Comparison of ENCODE assay signal across 16 cellular contexts in the genomic region with DNA sequence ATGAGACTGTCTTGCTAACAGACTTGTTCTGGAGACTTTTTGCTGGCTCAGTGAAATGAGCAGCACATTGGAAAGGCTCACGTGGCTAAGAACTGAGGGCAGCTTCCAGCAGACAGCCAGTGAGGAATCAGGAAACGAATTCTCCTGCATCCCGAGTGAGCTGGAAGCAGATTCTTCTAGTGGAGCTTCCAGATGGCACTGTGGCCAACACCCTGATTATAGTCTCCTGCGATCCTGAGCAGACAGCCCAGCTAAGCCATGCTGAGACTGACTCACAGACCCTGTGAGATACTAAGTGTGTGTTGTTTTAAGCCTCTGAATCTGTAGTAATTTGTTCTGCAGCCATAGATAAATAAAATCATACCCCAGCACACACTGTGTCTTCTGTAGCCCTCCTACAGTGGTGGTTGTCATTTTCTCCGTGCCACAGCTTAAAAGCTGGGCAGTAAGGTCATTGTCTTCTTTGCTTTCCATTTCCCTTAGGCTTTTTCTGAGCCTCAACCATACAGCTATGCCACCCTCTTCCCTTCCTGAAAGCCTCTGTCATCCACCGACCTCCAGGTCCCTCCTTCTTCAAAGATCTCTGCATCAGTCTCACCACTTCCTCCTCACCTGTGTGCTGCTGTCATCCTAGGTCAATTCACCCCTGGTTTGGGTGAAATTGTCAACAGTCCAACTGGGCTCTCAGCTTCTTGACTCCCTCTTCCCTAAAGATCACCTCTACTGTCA. TPM values are rescaled to one million over a fixed set of nuclear protein-coding genes. Genes with fewer than 3 reads are reported as not detected.
A peak's percentile ranks its signal among the peaks of the same experiment; 100 is the strongest.
DNase-seq lines count a peak whose midpoint lies in the region; ATAC-seq and TF ChIP-seq lines count a peak whose summit lies in the region.
"Had no signal": no experiment of that assay in that cellular context is flagged by ENCODE, and none has a peak within 500 bp of the region (broad histone marks: within the 10 kb centered on the region; RNA-seq: fewer than 3 reads in every experiment).

No MANE protein-coding gene starts in this region.

- no peak overlapping the region for H4K8ac ChIP-seq in mesenchymal stem cell (ENCODE audit: low read length)

- no peak for TF ChIP-seq EP300 in stomach (IDR thresholded peaks at IDR 0.05)

- intact Hi-C loops in stomach (cut with DNase I; ENCODE audit: low total_unique reads) = no loop called here

- no peak for TF ChIP-seq POLR2A in stomach (IDR thresholded peaks at IDR 0.05)

- H2AFZ ChIP-seq in mesenchymal stem cell (ENCODE audit: low read depth, low read length) = no peak overlapping the region

- CTCF ChIA-PET in AG04449 (lab: Yijun Ruan, JAX) = interaction anchor here (0.7 to 13.4 kb wide), 8 partner anchors 10 to 216 kb away, joined by 3 to 121 read pairs (median 4); no protein-coding TSS in a partner anchor

- no peak overlapping the region for H3K4me2 ChIP-seq in mesenchymal stem cell (ENCODE audit: low read length, poor library complexity, severe bottlenecking)
- H3K4me2 ChIP-seq: KMS-11 had no signal

- TF ChIP-seq CTCF in AG04449 (IDR thresholded peaks at IDR 0.05; ENCODE audit: insufficient read depth, low read length, missing control alignments) (no peak), stomach (IDR thresholded peaks at IDR 0.05) (no peak)

- H3K27ac ChIP-seq in mesenchymal stem cell (ENCODE audit: low read length, poor library complexity, severe bottlenecking) (no peak overlapping the region), stomach (no peak overlapping the region)
- H3K27ac ChIP-seq: KMS-11, thoracic aorta had no signal

- POLR2A ChIA-PET in AG04449 (lab: Yijun Ruan, JAX) = no interaction called here

- H2BK120ac ChIP-seq in mesenchymal stem cell (ENCODE audit: low read depth, low read length) = no peak overlapping the region

- no peak overlapping the region for H3K18ac ChIP-seq in mesenchymal stem cell (ENCODE audit: low read depth in 1 of 2, low read length in 2 of 2)

- H2BK12ac ChIP-seq in mesenchymal stem cell (ENCODE audit: low read length in 2 of 2) = no peak overlapping the region

- peak overlapping the region; percentile 31 for H3K9ac ChIP-seq in mesenchymal stem cell (ENCODE audit: low read length)
- H3K9ac ChIP-seq: KMS-11 had no signal

- H3K9me3 ChIP-seq in mesenchymal stem cell (ENCODE audit: control insufficient read depth, low read length) = peaks cover 6% of the 10 kb centered on the region
- H3K9me3 ChIP-seq in stomach = peaks cover 0 to 6% (median 0%) of the 10 kb centered on the region in 4 donors

- peaks cover 3% of the 10 kb centered on the region for H3K4me1 ChIP-seq in mesenchymal stem cell (ENCODE audit: control insufficient read depth, insufficient read depth, low read depth, low read length)
- H3K4me1 ChIP-seq in stomach = peaks cover 0 to 8% (median 0%) of the 10 kb centered on the region in 4 donors

- H2BK15ac ChIP-seq in mesenchymal stem cell (ENCODE audit: low read depth, poor library complexity, severe bottlenecking) = no peak overlapping the region

- H2BK5ac ChIP-seq in mesenchymal stem cell (ENCODE audit: low read depth, low read length, poor library complexity, severe bottlenecking) = no peak overlapping the region

- H3K14ac ChIP-seq in mesenchymal stem cell (ENCODE audit: low read length in 2 of 2) = no peak overlapping the region

- ATAC-seq in GM21526 (IDR thresholded peaks at IDR 0.05; ENCODE audit: low FRiP score, unreplicated experiment) = no peak
- ATAC-seq: activated CD8-positive, alpha-beta T cell treated with anti-CD3 and anti-CD28 coated beads, Interleukin-2, amount 10 ng/mL, durations not matched to agents 7 days and 5 days had no signal

- H3K36me3 ChIP-seq in mesenchymal stem cell (ENCODE audit: control insufficient read depth in 1 of 2, insufficient read depth in 2 of 2, low read depth in 1 of 2, low read length in 2 of 2) = no peaks in the 10 kb centered on the region
- no peaks in the 10 kb centered on the region for H3K36me3 ChIP-seq in stomach
- H3K36me3 ChIP-seq in H7 (replicated peaks; ENCODE audit: control insufficient read depth, insufficient read depth, low read length) = no peaks in the 10 kb centered on the region
- H3K36me3 ChIP-seq: thoracic aorta had no signal

- H3K23ac ChIP-seq in mesenchymal stem cell (ENCODE audit: low read length in 2 of 2) = no peak overlapping the region

- peaks cover 0 to 7% of the 10 kb centered on the region in 2 experiments for H3K27me3 ChIP-seq in mesenchymal stem cell (ENCODE audit: control insufficient read depth in 1 of 2, insufficient read depth in 1 of 2, low read length in 2 of 2)
- no peaks in the 10 kb centered on the region for H3K27me3 ChIP-seq in stomach
- no peaks in the 10 kb centered on the region; the same call in 1 of the 2 replicates for H3K27me3 ChIP-seq in H7 (ENCODE audit: control insufficient read depth, insufficient read depth, low read length)

- H3K79me1 ChIP-seq in mesenchymal stem cell (replicated peaks; ENCODE audit: low read length, poor library complexity, severe bottlenecking) = no peaks in the 10 kb centered on the region

- H3K4ac ChIP-seq in mesenchymal stem cell (ENCODE audit: low read depth in 1 of 2, low read length in 2 of 2) = no peak overlapping the region

- no peak overlapping the region for H4K91ac ChIP-seq in mesenchymal stem cell (ENCODE audit: low read length)

- no peak overlapping the region; the same call in 1 of the 2 replicates for H3K4me3 ChIP-seq in AG04449 (ENCODE audit: low read depth, low read length)
- no peak overlapping the region for H3K4me3 ChIP-seq in mesenchymal stem cell (ENCODE audit: insufficient read depth in 1 of 2, low read depth in 1 of 2, low read length in 2 of 2)
- no peak overlapping the region for H3K4me3 ChIP-seq in stomach
- H3K4me3 ChIP-seq in H7 (ENCODE audit: insufficient read depth, low read depth, low read length) = no peak overlapping the region
- H3K4me3 ChIP-seq: thoracic aorta had no signal

- 60% methylated on average over 6 of the region's 6 CpGs for WGBS in mesenchymal stem cell
- 47 to 58% (median 57%) methylated on average over 6 of the region's 6 CpGs for WGBS in stomach, 5 donors

- H2AK5ac ChIP-seq in mesenchymal stem cell (ENCODE audit: low read length, severe bottlenecking) = no peak overlapping the region

- DNase-seq in AG04449 (ENCODE audit: low read depth, low spot score) (peak; percentile 37), LHCN-M2 (ENCODE audit: low read depth) (peak; percentile 64), cerebellum (ENCODE audit: low spot score) (peak; percentile 78), mesenchymal stem cell (peak; percentile 29), activated T-cell treated with anti-CD3 and anti-CD28 coated beads for 4 hours (no peak), stomach (no peak), H7 (no peak)
- DNase-seq: activated CD8-positive, alpha-beta T cell treated with anti-CD3 and anti-CD28 coated beads, Interleukin-2, amount 10 ng/mL, durations not matched to agents 7 days and 5 days; activated gamma-delta T cell treated with Interleukin-2 at 50 U/mL for 16 hours; DMS153; mesendoderm; NCI-H1436; NCI-H526 had no signal

RNA-seq across cellular contexts. Expression of a gene that starts 15.9 kb away (rescaled TPM):
- total RNA-seq in LHCN-M2 (2014; rRNA removed) (19.9 and 28.7 TPM in 2 replicates), cerebellum (70.4 TPM), stomach (10 to 100 TPM in 3 of 5 donors, 1 to 10 TPM in 2; 1.4 to 58.3 (median 15.6) TPM)
- polyA plus RNA-seq in LHCN-M2 (2012) = 32.1 TPM
- polyA plus RNA-seq in mesenchymal stem cell (2013, experiment 1 of 2) = 22.0 TPM
- polyA plus RNA-seq in mesenchymal stem cell (2013, experiment 2 of 2) = 21.7 TPM
- 1 to 10 TPM; 4.1 to 9.4 (median 6.4) TPM for polyA plus RNA-seq in stomach
- 20.5 and 22.4 TPM in 2 replicates for total RNA-seq in H7 (2014; rRNA removed; shearing (Covaris generic))
- total RNA-seq: activated CD8-positive, alpha-beta T cell treated with anti-CD3 and anti-CD28 coated beads, Interleukin-2, amount 10 ng/mL, durations not matched to agents 7 days and 5 days had no signal

Comparison
In these comparisons a context has a peak if more than half of its experiments do, and no peak if none do; other contexts are left out.
1. DNase-seq: peak in AG04449 (single experiment), LHCN-M2 (single experiment), cerebellum (single experiment) and mesenchymal stem cell (single experiment); none in activated T-cell treated with anti-CD3 and anti-CD28 coated beads for 4 hours (single experiment), stomach (single experiment) and H7 (single experiment).